8 cellular contexts compared by ENCODE assay signal in genomic region chr1:205211839-205212241, GRCh38. TPM values are rescaled to one million over a fixed set of nuclear protein-coding genes. Genes with fewer than 3 reads are reported as not detected.
DNase-seq lines count a peak whose midpoint lies in the region; TF ChIP-seq lines count a peak whose summit lies in the region.

No MANE protein-coding gene starts in this region.

- TF ChIP-seq POLR2A in prostate gland (IDR thresholded peaks at IDR 0.05): no peak

- TF ChIP-seq CTCF in PC-9 (conservative IDR thresholded peaks at IDR 0.05) (no peak), epithelial cell of esophagus (IDR thresholded peaks at IDR 0.05; ENCODE audit: insufficient read depth, low read depth, low read length, missing control alignments) (no peak), prostate gland (IDR thresholded peaks at IDR 0.05) (no peak)

- H3K4me1 ChIP-seq in HAP-1 (peaks cover 14% of the 10 kb centered on the region), PC-9 (replicated peaks; ENCODE audit: insufficient read depth) (peaks cover 10% of the 10 kb centered on the region), prostate gland (replicated peaks) (peaks cover 5% of the 10 kb centered on the region)

- no peak for DNase-seq in HAP-1 (ENCODE audit: low spot score in 2 of 2)
- DNase-seq in PC-9: no peak
- no peak for DNase-seq in epithelial cell of esophagus (ENCODE audit: low read depth)
- no peak for DNase-seq in prostate gland (ENCODE audit: low spot score)
- no peak for DNase-seq in RPMI8226
- no peak for DNase-seq in SK-N-DZ (ENCODE audit: low spot score)
- DNase-seq in dermis blood vessel endothelial cell: no peak

- CTCF ChIA-PET in PC-9 (lab: Charles Lee): no interaction called here

- peaks cover 19% of the 10 kb centered on the region for H3K27me3 ChIP-seq in HAP-1 (ENCODE audit: low read depth)
- no peaks in the 10 kb centered on the region for H3K27me3 ChIP-seq in PC-9 (ENCODE audit: insufficient read depth, low read depth)
- no peaks in the 10 kb centered on the region for H3K27me3 ChIP-seq in prostate gland (replicated peaks; ENCODE audit: insufficient read depth)

- H3K27ac ChIP-seq in PC-9 (no peak overlapping the region), prostate gland (peak overlapping the region; percentile 91 to 93)

- no peaks in the 10 kb centered on the region for H3K9me2 ChIP-seq in PC-9 (ENCODE audit: insufficient read depth)

- H3K36me3 ChIP-seq in HAP-1 (replicated peaks): no peaks in the 10 kb centered on the region
- H3K36me3 ChIP-seq in PC-9 (ENCODE audit: low read depth): no peaks in the 10 kb centered on the region
- no peaks in the 10 kb centered on the region for H3K36me3 ChIP-seq in prostate gland

- peak overlapping the region; percentile 84 for H3K4me2 ChIP-seq in PC-9

- no TSS peak for BruUV-seq in PC-9 (replicated peaks; lab: Mats Ljungman, UMichigan)

- no peaks in the 10 kb centered on the region for H3F3A ChIP-seq in PC-9 (ENCODE audit: insufficient read depth, low read depth)

- H3K79me2 ChIP-seq in PC-9 (ENCODE audit: low read depth): peaks cover 18% of the 10 kb centered on the region

- intact Hi-C loops in PC-9 (cut with micrococcal nuclease; ENCODE audit: unreplicated experiment) (loop anchor here (1.0 to 2.0 kb wide), 2 partner anchors 15 to 90 kb away; partner anchors contain the start of gene TMCC2), prostate gland (cut with DNase I) (no loop called here)

- H3K4me3 ChIP-seq in GM08714 (ENCODE audit: low read length) (peak overlapping the region; percentile 74; the same call in 1 of the 2 replicates), HAP-1 (peak overlapping the region; percentile 90), PC-9 (peak overlapping the region; percentile 85; the same call in 1 of the 2 replicates), epithelial cell of esophagus (ENCODE audit: low read length) (peak overlapping the region; percentile 88), prostate gland (peak overlapping the region; percentile 88 to 97)

- H3K9me3 ChIP-seq in HAP-1 (no peaks in the 10 kb centered on the region), PC-9 (ENCODE audit: insufficient read depth, low read depth) (no peaks in the 10 kb centered on the region), prostate gland (no peaks in the 10 kb centered on the region)

- POLR2A ChIA-PET in PC-9 (lab: Charles Lee; ENCODE audit: unreplicated experiment): no interaction called here

- WGBS in prostate gland: 46% methylated on average over 11 of the region's 11 CpGs

- no peaks in the 10 kb centered on the region; the same call in 1 of the 2 replicates for H4K20me1 ChIP-seq in PC-9 (ENCODE audit: insufficient read depth)

- in situ Hi-C loops in HAP-1 (cut with MboI; ENCODE audit: low sequenced_read_pairs): no loop called here

- H2AFZ ChIP-seq in PC-9: peak overlapping the region; percentile 92

RNA-seq across cellular contexts. Expression of gene DSTYK, which starts 0.3 kb away (rescaled TPM):
- total RNA-seq in PC-9 (2021) (8.1 and 10.5 TPM in 2 replicates), prostate gland (10 to 100 TPM in 1 of 2 donors, 1 to 10 TPM in 1; 9.7 to 16.9 TPM), dermis blood vessel endothelial cell (14.9 and 15.1 TPM in 2 replicates)
- 4.9 and 6.7 TPM in 2 replicates for polyA plus RNA-seq in SK-N-DZ (2014; cell fraction: cytosol; rRNA removed)
- polyA plus RNA-seq in SK-N-DZ (2014; cell fraction: nucleus; rRNA removed): 1.9 and 2.7 TPM in 2 replicates

RNA-seq across cellular contexts. Expression of gene TMCC2, which starts 15.9 kb away (rescaled TPM):
- 0.79 and 0.80 TPM in 2 replicates for total RNA-seq in PC-9 (2021)
- 10 to 100 TPM in 1 of 2 donors, 1 to 10 TPM in 1; 1.5 to 10.6 TPM for total RNA-seq in prostate gland
- polyA plus RNA-seq in SK-N-DZ (2014; cell fraction: cytosol; rRNA removed): 7.5 and 9.4 TPM in 2 replicates
- 7.3 and 9.3 TPM in 2 replicates for polyA plus RNA-seq in SK-N-DZ (2014; cell fraction: nucleus; rRNA removed)
- 1.7 and 1.9 TPM in 2 replicates for total RNA-seq in dermis blood vessel endothelial cell
